Comparison of ENCODE assay signal across 10 cellular contexts in genomic region chr3:8503871-8504610, GRCh38. TPM values are rescaled to one million over a fixed set of nuclear protein-coding genes. Genes with fewer than 3 reads are reported as not detected.
DNase-seq lines count a peak whose midpoint lies in the region; ATAC-seq and TF ChIP-seq lines count a peak whose summit lies in the region.
"Had no signal": no experiment of that assay in that cellular context is flagged by ENCODE, and none has a peak within 500 bp of the region (broad histone marks: within the 10 kb centered on the region; RNA-seq: fewer than 3 reads in every experiment).

No MANE protein-coding gene starts in this region.

- H3K4me3 ChIP-seq in HEK293 (ENCODE audit: low read depth, low read length), result no peak overlapping the region
- no peak overlapping the region for H3K4me3 ChIP-seq in trophoblast cell (ENCODE audit: low read depth, low read length)
- H3K4me3 ChIP-seq in MG63, result no peak overlapping the region
- no peak overlapping the region for H3K4me3 ChIP-seq in CD4-positive, alpha-beta memory T cell (ENCODE audit: low read length in 2 of 2)

- no peak overlapping the region for H4K91ac ChIP-seq in trophoblast cell (ENCODE audit: low read depth, low read length)

- no peak overlapping the region for H3K18ac ChIP-seq in trophoblast cell (ENCODE audit: low read length)

- H3K27me3 Mint-ChIP-seq in brain, result peaks cover 8% of the 10 kb centered on the region
- H3K27me3 Mint-ChIP-seq in CD4-positive, alpha-beta memory T cell, result no peaks in the 10 kb centered on the region
- peaks cover 8% of the 10 kb centered on the region for H3K27me3 Mint-ChIP-seq in CD4-positive, alpha-beta T cell

- H3K4me1 Mint-ChIP-seq in brain, result peaks cover 77% of the 10 kb centered on the region
- H3K4me1 Mint-ChIP-seq in CD4-positive, alpha-beta memory T cell, result peaks cover 5 to 26% (median 11%) of the 10 kb centered on the region in 4 donors
- H3K4me1 Mint-ChIP-seq in CD4-positive, alpha-beta T cell (ENCODE audit: low read depth), result peaks cover 9% of the 10 kb centered on the region

- WGBS in trophoblast cell (ENCODE audit: extremely low coverage, insufficient coverage, insufficient read length), result no CpG with 5 or more reads among the region's 8 CpGs

- peak overlapping the region in 3 of 5 experiments; percentile 45 to 75 (median 70) for H3K4me3 Mint-ChIP-seq in brain
- H3K4me3 Mint-ChIP-seq in CD4-positive, alpha-beta memory T cell, result peak overlapping the region in 2 of 8 donors; percentile 10 to 27
- H3K4me3 Mint-ChIP-seq in CD4-positive, alpha-beta T cell, result no peak overlapping the region

- H3K27ac Mint-ChIP-seq in brain, result peak overlapping the region in 3 of 5 experiments; percentile 32 to 87 (median 87)
- peak overlapping the region in 1 of 7 donors; percentile 37 for H3K27ac Mint-ChIP-seq in CD4-positive, alpha-beta memory T cell
- H3K27ac Mint-ChIP-seq in CD4-positive, alpha-beta T cell, result no peak overlapping the region

- intact Hi-C loops in CD4-positive, alpha-beta memory T cell (cut with micrococcal nuclease), result loop anchor here (10.0 kb wide), 1 partner anchor 121 kb away; no protein-coding TSS in a partner anchor
- intact Hi-C loops in CD4-positive, alpha-beta T cell (cut with DNase I, micrococcal nuclease), result no loop called here

- POLR2A ChIA-PET in HEK293 (lab: Yijun Ruan, JAX), result interaction anchor here (0.6 to 1.1 kb wide), 2 partner anchors 12 to 28 kb away, joined by 3 to 6 read pairs; no protein-coding TSS in a partner anchor
- POLR2A ChIA-PET in CD4-positive, alpha-beta memory T cell (lab: Charles Lee; ENCODE audit: partially characterized antibody), result no interaction called here
- POLR2A ChIA-PET in CD4-positive, alpha-beta T cell (lab: Charles Lee), result no interaction called here

- no peak overlapping the region for H3K14ac ChIP-seq in trophoblast cell (ENCODE audit: low read length)

- no peak overlapping the region for H2AFZ ChIP-seq in trophoblast cell (ENCODE audit: insufficient read depth, low read length, poor library complexity)

- no peak overlapping the region for H3K23ac ChIP-seq in trophoblast cell (ENCODE audit: low read length)

- peaks cover 5% of the 10 kb centered on the region for H3K36me3 Mint-ChIP-seq in brain
- no peaks in the 10 kb centered on the region for H3K36me3 Mint-ChIP-seq in CD4-positive, alpha-beta memory T cell
- no peaks in the 10 kb centered on the region for H3K36me3 Mint-ChIP-seq in CD4-positive, alpha-beta T cell (ENCODE audit: low read depth)

- H3K4me1 ChIP-seq in HEK293 (ENCODE audit: control insufficient read depth, insufficient read depth, low read length) (peaks cover 50% of the 10 kb centered on the region), trophoblast cell (ENCODE audit: control insufficient read depth in 1 of 2, insufficient read depth in 2 of 2, low read length in 2 of 2) (peaks cover 21 to 35% of the 10 kb centered on the region in 2 experiments)
- peaks cover 21% of the 10 kb centered on the region for H3K4me1 ChIP-seq in CD4-positive, alpha-beta memory T cell (ENCODE audit: insufficient read depth, low read length)

- H4K12ac ChIP-seq in trophoblast cell (ENCODE audit: low read depth, low read length), result no peak overlapping the region

- no peak overlapping the region for H3K4ac ChIP-seq in trophoblast cell (ENCODE audit: low read depth, low read length)

- no peaks in the 10 kb centered on the region for H3K79me2 ChIP-seq in trophoblast cell (ENCODE audit: control insufficient read depth, insufficient read depth, low read length, poor library complexity)

- H2BK5ac ChIP-seq in trophoblast cell (ENCODE audit: low read depth, low read length, poor library complexity), result no peak overlapping the region

- H3K79me1 ChIP-seq in trophoblast cell (ENCODE audit: low read length), result peaks cover 19% of the 10 kb centered on the region

- no peak overlapping the region for H2AK5ac ChIP-seq in trophoblast cell (ENCODE audit: low read length)

- CTCF ChIA-PET in HEK293 (lab: Yijun Ruan, JAX), result interaction anchor here (0.6 to 5.5 kb wide), 6 partner anchors 9 to 119 kb away, joined by 3 to 27 read pairs (median 4); no protein-coding TSS in a partner anchor
- CTCF ChIA-PET in CD4-positive, alpha-beta memory T cell (lab: Charles Lee; ENCODE audit: partially characterized antibody), result no interaction called here
- CTCF ChIA-PET in CD4-positive, alpha-beta T cell (lab: Charles Lee), result no interaction called here

- H3K27ac ChIP-seq in HEK293 (ENCODE audit: extremely low read depth, low read depth, low read length) (peak overlapping the region; percentile 88), trophoblast cell (ENCODE audit: low read depth, low read length) (no peak overlapping the region)
- no peak overlapping the region for H3K27ac ChIP-seq in CD4-positive, alpha-beta memory T cell (ENCODE audit: low read depth, low read length)
- no peak overlapping the region for H3K27ac ChIP-seq in CD4-positive, alpha-beta T cell (ENCODE audit: low read depth, low read length)

- peak overlapping the region; percentile 58 for H3K4me2 ChIP-seq in trophoblast cell (ENCODE audit: low read length)

- no peaks in the 10 kb centered on the region for H3K27me3 ChIP-seq in trophoblast cell (ENCODE audit: insufficient read depth, low read length)
- no peaks in the 10 kb centered on the region for H3K27me3 ChIP-seq in MG63
- no peaks in the 10 kb centered on the region for H3K27me3 ChIP-seq in CD4-positive, alpha-beta memory T cell (ENCODE audit: insufficient read depth, low read length)
- no peaks in the 10 kb centered on the region for H3K27me3 ChIP-seq in CD4-positive, alpha-beta T cell (ENCODE audit: control insufficient read depth, insufficient read depth, low read length)

- H3K9me3 Mint-ChIP-seq in brain, result peaks cover 0 to 6% (median 0%) of the 10 kb centered on the region in 5 experiments
- H3K9me3 Mint-ChIP-seq in CD4-positive, alpha-beta memory T cell, result peaks cover 0 to 3% (median 0%) of the 10 kb centered on the region in 8 donors
- no peaks in the 10 kb centered on the region for H3K9me3 Mint-ChIP-seq in CD4-positive, alpha-beta T cell

- no peak overlapping the region for H2BK12ac ChIP-seq in trophoblast cell (ENCODE audit: low read length)

- TF ChIP-seq CTCF in HEK293 (tag by site-specific recombination; IDR thresholded peaks at IDR 0.05) (no peak), brain (conservative IDR thresholded peaks at IDR 0.05) (no peak)
- TF ChIP-seq CTCF in CD4-positive, alpha-beta T cell (IDR thresholded peaks at IDR 0.05), result no peak

- H2BK120ac ChIP-seq in trophoblast cell (ENCODE audit: insufficient read depth, low read length, poor library complexity), result no peak overlapping the region

- ATAC-seq in CD4-positive, alpha-beta T cell (ENCODE audit: poor library complexity), result no peak

- H4K8ac ChIP-seq in trophoblast cell (ENCODE audit: low read depth, low read length), result no peak overlapping the region

- no peak overlapping the region for H3K9ac ChIP-seq in trophoblast cell (ENCODE audit: low read length)

- no peaks in the 10 kb centered on the region for H3K9me3 ChIP-seq in HEK293 (ENCODE audit: control insufficient read depth, insufficient read depth, low read depth, low read length)
- no peaks in the 10 kb centered on the region for H3K9me3 ChIP-seq in trophoblast cell (ENCODE audit: insufficient read depth, low read depth, low read length)
- no peaks in the 10 kb centered on the region for H3K9me3 ChIP-seq in MG63
- no peaks in the 10 kb centered on the region for H3K9me3 ChIP-seq in CD4-positive, alpha-beta memory T cell (ENCODE audit: control insufficient read depth in 1 of 2, low read length in 2 of 2)
- H3K9me3 ChIP-seq in CD4-positive, alpha-beta T cell (ENCODE audit: control insufficient read depth, low read length), result no peaks in the 10 kb centered on the region

- DNase-seq in EH (ENCODE audit: low read depth), result peak; percentile 46
- no peak for DNase-seq in trophoblast cell
- DNase-seq in T1000 (lab: John Stamatoyannopoulos, UW), result no peak
- no peak for DNase-seq in MG63
- DNase-seq in CD4-positive, alpha-beta memory T cell, result no peak
- DNase-seq in CD4-positive, alpha-beta T cell, result no peak
- DNase-seq: amniotic stem cell, NCI-H1930 had no signal

- H3K36me3 ChIP-seq in HEK293 (ENCODE audit: control insufficient read depth in 2 of 2, insufficient read depth in 1 of 2, low read length in 2 of 2) (no peaks in the 10 kb centered on the region), trophoblast cell (ENCODE audit: control insufficient read depth in 1 of 2, insufficient read depth in 2 of 2, low read length in 2 of 2) (peaks cover 3 to 6% of the 10 kb centered on the region in 2 experiments), MG63 (no peaks in the 10 kb centered on the region)
- H3K36me3 ChIP-seq in CD4-positive, alpha-beta memory T cell (ENCODE audit: insufficient read depth, low read length), result no peaks in the 10 kb centered on the region

TF ChIP-seq in HEK293, 187 proteins besides CTCF, POLR2A, EP300 and RAD21 (continues in another document):
- no peak for TF ChIP-seq ZNF48 (tag by site-specific recombination; IDR thresholded peaks at IDR 0.05)
- TF ChIP-seq PRDM6 (tag by site-specific recombination; IDR thresholded peaks at IDR 0.05), result peak; percentile 82

RNA-seq across cellular contexts. Expression of gene LMCD1, which starts 2.4 kb away (rescaled TPM):
- 8.8 TPM for polyA plus RNA-seq in brain (ENCODE audit: insufficient read depth, low read depth, low replicate concordance)
- 47.8 and 49.5 TPM in 2 replicates for polyA plus RNA-seq in trophoblast cell (2013)
- 2.6 and 3.4 TPM in 2 replicates for total RNA-seq in MG63 (2014; rRNA removed; shearing (Covaris generic); ENCODE audit: low replicate concordance)
- total RNA-seq in CD4-positive, alpha-beta memory T cell, result 1 to 10 TPM in 1 of 2 experiments, under 1 TPM in 1; 0.53 to 1.1 TPM
- 1 to 10 TPM; 1.5 to 2.2 TPM for polyA plus RNA-seq in CD4-positive, alpha-beta memory T cell
- total RNA-seq in CD4-positive, alpha-beta T cell, result under 1 TPM; 0.36 to 0.55 TPM
